In the genomic region with DNA sequence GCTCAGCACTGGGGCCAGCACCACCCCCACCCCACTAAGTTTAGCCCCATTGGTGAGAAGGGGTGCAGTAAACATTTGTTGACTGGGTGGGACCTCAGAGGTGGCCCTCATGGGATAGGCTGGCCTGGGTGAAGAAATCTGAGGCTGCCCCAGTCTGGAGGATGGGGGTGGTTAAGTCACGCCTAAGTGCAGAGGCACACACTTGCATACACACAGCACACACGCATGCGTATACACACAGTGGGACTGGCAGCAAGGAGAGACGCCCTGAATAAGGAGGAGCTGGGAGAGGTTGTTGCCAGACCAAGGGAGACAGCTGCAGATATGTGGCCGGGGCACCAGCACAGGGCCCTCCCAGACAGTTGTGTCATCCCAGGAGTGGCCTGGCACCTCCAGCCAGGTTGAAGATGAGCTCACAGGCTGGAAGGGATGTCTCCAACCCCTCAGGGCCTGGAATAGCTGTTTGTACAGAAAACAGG, we compare ENCODE assay signal across 9 cellular contexts. TPM values are rescaled to one million over a fixed set of nuclear protein-coding genes. Genes with fewer than 3 reads are reported as not detected.
DNase-seq lines count a peak whose midpoint lies in the region; ATAC-seq, FAIRE-seq and TF ChIP-seq lines count a peak whose summit lies in the region.
"Had no signal": no experiment of that assay in that cellular context is flagged by ENCODE, and none has a peak within 500 bp of the region (broad histone marks: within the 10 kb centered on the region; RNA-seq: fewer than 3 reads in every experiment).

No MANE protein-coding gene starts in this region.

- H3K14ac ChIP-seq in H9 (ENCODE audit: insufficient read depth, low read length) = peak overlapping the region; percentile 44

- H3K23ac ChIP-seq in H9 (ENCODE audit: insufficient read length, low read depth, low read length) = no peak overlapping the region

- WGBS in H9 (ENCODE audit: extremely low coverage, insufficient read length, low lambda C conversion rate) = no CpG with 5 or more reads among the region's 5 CpGs

- H4K5ac ChIP-seq in H9 (ENCODE audit: insufficient read length, low read depth, low read length) = peak overlapping the region; percentile 63

- H4K20me1 ChIP-seq in H9 (ENCODE audit: control insufficient read depth, insufficient read depth, insufficient read length) = no peaks in the 10 kb centered on the region

- H3K18ac ChIP-seq in H9 (ENCODE audit: insufficient read length, low read depth, low read length) = peak overlapping the region; percentile 28

- H3K79me1 ChIP-seq in H9 (ENCODE audit: insufficient read depth, low read depth, low read length, poor library complexity, severe bottlenecking) = peaks cover 8% of the 10 kb centered on the region

- H3K36me3 Mint-ChIP-seq in H9 (ENCODE audit: insufficient read depth in 1 of 3, low read depth in 3 of 3) = peaks cover 0 to 5% (median 0%) of the 10 kb centered on the region in 3 experiments; a peak in 2 of 7 replicates

- H3K79me2 ChIP-seq in H9 (ENCODE audit: insufficient read depth, low read length) = peaks cover 25% of the 10 kb centered on the region; the same call in 1 of the 2 replicates

- H3K4me1 ChIP-seq in H9 (ENCODE audit: insufficient read depth, low read length) (peaks cover 26% of the 10 kb centered on the region; the same call in 1 of the 2 replicates), skeletal muscle tissue (ENCODE audit: control insufficient read depth in 3 of 3, insufficient read depth in 3 of 3, low read length in 3 of 3) (peaks cover 82 to 88% (median 84%) of the 10 kb centered on the region in 3 donors)

- H3K27ac ChIP-seq in H9 (ENCODE audit: insufficient read length, low read depth, low read length) (peak overlapping the region; percentile 82), skeletal muscle tissue (ENCODE audit: low read depth, low read length) (peak overlapping the region; percentile 83)

- H4K8ac ChIP-seq in H9 (replicated peaks; ENCODE audit: insufficient read length, low read depth, low read length) = no peak overlapping the region

- no peak overlapping the region for H2BK15ac ChIP-seq in H9 (ENCODE audit: low read depth, low read length)

- H2AK5ac ChIP-seq in H9 (ENCODE audit: insufficient read length, low read length) = no peak overlapping the region

- DNase-seq in H9 (peak; percentile 78), amniotic epithelial cell (ENCODE audit: low read depth) (peak; percentile 88), hepatic stellate cell (ENCODE audit: low spot score) (peak; percentile 96), GM12892 (ENCODE audit: insufficient read length) (no peak), RKO (ENCODE audit: low spot score) (no peak)
- no peak for DNase-seq in stimulated activated CD4-positive, alpha-beta T cell treated with anti-CD3 and anti-CD28 coated beads, Interleukin-4, amount 100 ng/mL, for 4 hours
- DNase-seq: activated effector memory CD4-positive, alpha-beta T cell treated with anti-CD3 and anti-CD28 coated beads, Interleukin-2, amount 50 U/mL, for 16 hours had no signal

- H3T11ph ChIP-seq in H9 (ENCODE audit: low read length) = no peak overlapping the region

- peak overlapping the region; percentile 12 for H3K9ac ChIP-seq in H9 (ENCODE audit: extremely low read depth, insufficient read length, low read length)
- H3K9ac ChIP-seq in skeletal muscle tissue (ENCODE audit: low read depth in 1 of 3, low read length in 3 of 3) = peak overlapping the region in 2 of 3 donors; percentile 34 to 58

- H3K9me3 Mint-ChIP-seq in H9 = no peaks in the 10 kb centered on the region

- H3K36me3 ChIP-seq in skeletal muscle tissue (ENCODE audit: control insufficient read depth in 3 of 3, insufficient read depth in 3 of 3, low read length in 3 of 3) = no peaks in the 10 kb centered on the region

- peak overlapping the region; percentile 22 for H3K4ac ChIP-seq in H9 (ENCODE audit: low read depth, low read length)

- peaks cover 62 to 72% of the 10 kb centered on the region in 2 experiments for H3K4me1 Mint-ChIP-seq in H9

- peak overlapping the region; percentile 71 for H3K4me2 ChIP-seq in H9 (ENCODE audit: insufficient read depth, insufficient read length, low read length)

- peak overlapping the region in 1 of 2 experiments; percentile 53; a peak in 1 of 5 replicates for H3K4me3 Mint-ChIP-seq in H9

- H3K27me3 Mint-ChIP-seq in H9 (ENCODE audit: low read depth) = no peaks in the 10 kb centered on the region

- no peak overlapping the region for H2BK12ac ChIP-seq in H9 (ENCODE audit: insufficient read length, low read depth, low read length)

- FAIRE-seq in GM12892 (lab: Jason Lieb, UNC) = no peak

- ATAC-seq in HG03095 (IDR thresholded peaks at IDR 0.05; ENCODE audit: unreplicated experiment) = no peak

- H2BK120ac ChIP-seq in H9 (ENCODE audit: low read depth, low read length, poor library complexity, severe bottlenecking) = no peak overlapping the region

- H4K91ac ChIP-seq in H9 (ENCODE audit: insufficient read length, low read depth, low read length) = peak overlapping the region; percentile 31

- TF ChIP-seq POLR2A in GM12892 (IDR thresholded peaks at IDR 0.05; ENCODE audit: low read depth, low read length) = no peak

- H3K27ac Mint-ChIP-seq in H9 = peak overlapping the region; percentile 88 to 99 (median 94)

- H2AFZ ChIP-seq in H9 (ENCODE audit: low read length) = no peak overlapping the region

- H2BK20ac ChIP-seq in H9 (ENCODE audit: low read depth, low read length, poor library complexity, severe bottlenecking) = no peak overlapping the region

- no peaks in the 10 kb centered on the region for H3K27me3 ChIP-seq in H9 (ENCODE audit: insufficient read depth, low read length)
- no peaks in the 10 kb centered on the region for H3K27me3 ChIP-seq in skeletal muscle tissue (ENCODE audit: control insufficient read depth in 3 of 3, insufficient read depth in 3 of 3, low read length in 3 of 3)

- no peak overlapping the region for H3K56ac ChIP-seq in H9 (ENCODE audit: insufficient read length, low read depth, low read length)

- no peak for TF ChIP-seq CTCF in H9 (conservative IDR thresholded peaks at IDR 0.05)

- H2BK5ac ChIP-seq in H9 (ENCODE audit: insufficient read length, low read length) = peak overlapping the region; percentile 70

- no peaks in the 10 kb centered on the region for H3K9me3 ChIP-seq in H9 (ENCODE audit: control insufficient read depth, low read depth, low read length)
- H3K9me3 ChIP-seq in skeletal muscle tissue (ENCODE audit: control insufficient read depth in 3 of 3, low read length in 3 of 3) = no peaks in the 10 kb centered on the region

- peaks cover 15% of the 10 kb centered on the region for H3K23me2 ChIP-seq in H9 (ENCODE audit: insufficient read length, low read depth, low read length, poor library complexity, severe bottlenecking)

- H3K4me3 ChIP-seq in skeletal muscle tissue (ENCODE audit: low read length in 3 of 3) = peak overlapping the region in 1 of 3 donors; percentile 41

RNA-seq across cellular contexts. Expression of a gene that starts 3.0 kb away (rescaled TPM):
- total RNA-seq in H9 (2021) = 97.1 and 102 TPM in 2 replicates
- total RNA-seq in skeletal muscle tissue = 19.3 TPM
- polyA plus RNA-seq in GM12892 (2012; ENCODE audit: missing spikeins) = 1.5 TPM

RNA-seq across cellular contexts. Expression of a gene that starts 35.6 kb away (rescaled TPM):
- total RNA-seq in H9 (2021) (not detected in 2 replicates), skeletal muscle tissue (not detected)
- polyA plus RNA-seq in GM12892 (2012; ENCODE audit: missing spikeins) = not detected

RNA-seq across cellular contexts. Expression of a gene that starts 47.4 kb away (rescaled TPM):
- not detected in 2 replicates for total RNA-seq in H9 (2021)
- total RNA-seq in skeletal muscle tissue = not detected
- polyA plus RNA-seq in GM12892 (2012; ENCODE audit: missing spikeins) = not detected

Comparison
In these comparisons a context has a peak if more than half of its experiments do, and no peak if none do; other contexts are left out.
1. DNase-seq: peak in H9 (single experiment), amniotic epithelial cell (single experiment) and hepatic stellate cell (single experiment); none in GM12892 (single experiment), RKO (single experiment) and stimulated activated CD4-positive, alpha-beta T cell treated with anti-CD3 and anti-CD28 coated beads, Interleukin-4, amount 100 ng/mL, for 4 hours (0 of 2).